9 cellular contexts compared by ENCODE assay signal in genomic region chr5:76180817-76181805, GRCh38.
A peak's percentile ranks its signal among the peaks of the same experiment; 100 is the strongest.
DNase-seq lines count a peak whose midpoint lies in the region; ATAC-seq and TF ChIP-seq lines count a peak whose summit lies in the region.
"Had no signal": no experiment of that assay in that cellular context is flagged by ENCODE, and none has a peak within 500 bp of the region (broad histone marks: within the 10 kb centered on the region; RNA-seq: fewer than 3 reads in every experiment).

No MANE protein-coding gene starts in this region.

- in situ Hi-C loops in transverse colon (cut with MboI; ENCODE audit: low pct_ligation_motif_present in 1 of 4, low pct_unique_long_range_greater_than_20kb in 1 of 4, low sequenced_read_pairs in 3 of 4) (no loop called here), gastrocnemius medialis (cut with MboI; ENCODE audit: low sequenced_read_pairs in 4 of 4) (no loop called here)

- WGBS in adrenal gland, 4 donors: 62 to 65% (median 63%) methylated on average over 7 to 8 of the region's 8 CpGs
- WGBS in transverse colon (ENCODE audit: low coverage in 1 of 2), 2 donors: 43 to 47% methylated on average over 4 to 8 of the region's 8 CpGs

- ATAC-seq in HG03378 (IDR thresholded peaks at IDR 0.05; ENCODE audit: unreplicated experiment): peak; percentile 68
- no peak for ATAC-seq in gastrocnemius medialis

- H3K4me3 ChIP-seq in adrenal gland (no peak overlapping the region), transverse colon (no peak overlapping the region), gastrocnemius medialis (no peak overlapping the region)

- TF ChIP-seq POLR2A in adrenal gland (IDR thresholded peaks at IDR 0.05): no peak
- TF ChIP-seq POLR2A in transverse colon (IDR thresholded peaks at IDR 0.05): no peak
- TF ChIP-seq POLR2A in gastrocnemius medialis (IDR thresholded peaks at IDR 0.05): no peak

- H3K36me3 ChIP-seq in adrenal gland (replicated peaks in 1 of 2): no peaks in the 10 kb centered on the region
- no peaks in the 10 kb centered on the region for H3K36me3 ChIP-seq in transverse colon
- H3K36me3 ChIP-seq in gastrocnemius medialis: no peaks in the 10 kb centered on the region

- DNase-seq in stimulated activated CD4-positive, alpha-beta T cell treated with anti-CD3 and anti-CD28 coated beads, Interleukin-1b, Interleukin-23, amount 100 ng/mL, for 48 hours: peak; percentile 11
- DNase-seq in stimulated activated CD4-positive, alpha-beta T cell treated with anti-CD3 and anti-CD28 coated beads, Interleukin-12 subunit alpha, Interleukin-12 subunit beta, amount 100 ng/mL, for 4 hours: no peak
- peak in 4 of 7 donors; percentile 16 to 46 (median 37) for DNase-seq in adrenal gland
- peak; percentile 18 for DNase-seq in transverse colon
- no peak for DNase-seq in gastrocnemius medialis
- no peak for DNase-seq in amygdala (lab: John Stamatoyannopoulos, UW)
- DNase-seq in D341Med (ENCODE audit: low spot score): no peak
- DNase-seq: NCI-H82 had no signal

- H3K9me3 ChIP-seq in adrenal gland (replicated peaks in 1 of 3) (no peaks in the 10 kb centered on the region), transverse colon (no peaks in the 10 kb centered on the region), gastrocnemius medialis (no peaks in the 10 kb centered on the region)

- H3K4me1 ChIP-seq in adrenal gland (replicated peaks in 1 of 2) (peaks cover 0 to 7% of the 10 kb centered on the region in 2 donors), transverse colon (peaks cover 0 to 9% (median 0%) of the 10 kb centered on the region in 4 donors), gastrocnemius medialis (no peaks in the 10 kb centered on the region)

- intact Hi-C loops in adrenal gland (cut with DNase I): loop anchor here in 1 of 2 donors (10.0 kb wide), 1 partner anchor 446 kb away; no protein-coding TSS in a partner anchor
- intact Hi-C loops in transverse colon (cut with DNase I; ENCODE audit: low total_unique reads): no loop called here
- intact Hi-C loops in gastrocnemius medialis (cut with DNase I; ENCODE audit: low total_unique reads): no loop called here

- TF ChIP-seq EP300 in transverse colon (IDR thresholded peaks at IDR 0.05; ENCODE audit: low read depth): no peak

- TF ChIP-seq CTCF in adrenal gland (IDR thresholded peaks at IDR 0.05) (no peak), transverse colon (IDR thresholded peaks at IDR 0.05) (no peak), gastrocnemius medialis (IDR thresholded peaks at IDR 0.05 in 4 of 5, conservative IDR thresholded peaks at IDR 0.05 in 1 of 5) (no peak)

- no peaks in the 10 kb centered on the region for H3K27me3 ChIP-seq in adrenal gland
- H3K27me3 ChIP-seq in transverse colon: no peaks in the 10 kb centered on the region
- no peaks in the 10 kb centered on the region for H3K27me3 ChIP-seq in gastrocnemius medialis

- H3K27ac ChIP-seq in adrenal gland (no peak overlapping the region), transverse colon (peak overlapping the region in 2 of 4 donors; percentile 27 to 53), gastrocnemius medialis (no peak overlapping the region)

Comparison
In these comparisons a context has a peak if more than half of its experiments do, and no peak if none do; other contexts are left out.
1. DNase-seq: peak in stimulated activated CD4-positive, alpha-beta T cell treated with anti-CD3 and anti-CD28 coated beads, Interleukin-1b, Interleukin-23, amount 100 ng/mL, for 48 hours (single experiment), adrenal gland (4 of 7) and transverse colon (single experiment); none in stimulated activated CD4-positive, alpha-beta T cell treated with anti-CD3 and anti-CD28 coated beads, Interleukin-12 subunit alpha, Interleukin-12 subunit beta, amount 100 ng/mL, for 4 hours (single experiment), gastrocnemius medialis (0 of 2), amygdala (0 of 56) and D341Med (single experiment).